8 cellular contexts compared by ENCODE assay signal in genomic region chr2:61018798-61019197, GRCh38. TPM values are rescaled to one million over a fixed set of nuclear protein-coding genes. Genes with fewer than 3 reads are reported as not detected.
DNase-seq lines count a peak whose midpoint lies in the region; ATAC-seq and TF ChIP-seq lines count a peak whose summit lies in the region.

No MANE protein-coding gene starts in this region.

- H3K36me3 ChIP-seq in naive thymus-derived CD4-positive, alpha-beta T cell (ENCODE audit: control insufficient read depth in 2 of 3, insufficient read depth in 3 of 3, low read length in 3 of 3), result peaks cover 0 to 16% (median 0%) of the 10 kb centered on the region in 3 experiments

- peaks cover 8% of the 10 kb centered on the region for H3K9me3 Mint-ChIP-seq in chondrocyte (ENCODE audit: low read depth)
- peaks cover 0 to 4% (median 0%) of the 10 kb centered on the region in 11 donors for H3K9me3 Mint-ChIP-seq in naive thymus-derived CD4-positive, alpha-beta T cell

- ATAC-seq in naive thymus-derived CD4-positive, alpha-beta T cell, result no peak
- ATAC-seq in GM18870 (IDR thresholded peaks at IDR 0.05; ENCODE audit: unreplicated experiment), result no peak

- peaks cover 12% of the 10 kb centered on the region for H3K36me3 Mint-ChIP-seq in chondrocyte (ENCODE audit: low read depth)
- peaks cover 4 to 29% (median 14%) of the 10 kb centered on the region in 5 donors for H3K36me3 Mint-ChIP-seq in naive thymus-derived CD4-positive, alpha-beta T cell

- H3K4me3 Mint-ChIP-seq in chondrocyte (ENCODE audit: unreplicated experiment), result peak overlapping the region; percentile 99
- H3K4me3 Mint-ChIP-seq in naive thymus-derived CD4-positive, alpha-beta T cell, result peak overlapping the region; percentile 93 to 100 (median 97)

- peaks cover 30% of the 10 kb centered on the region for H3K4me1 Mint-ChIP-seq in chondrocyte (ENCODE audit: low read depth)
- peaks cover 30 to 83% (median 56%) of the 10 kb centered on the region in 7 donors for H3K4me1 Mint-ChIP-seq in naive thymus-derived CD4-positive, alpha-beta T cell

- H3K4me3 ChIP-seq in Jurkat, Clone E6-1 (ENCODE audit: low read length), result peak overlapping the region; percentile 91
- H3K4me3 ChIP-seq in naive thymus-derived CD4-positive, alpha-beta T cell (ENCODE audit: low read length), result peak overlapping the region; percentile 100

- POLR2A ChIA-PET in naive thymus-derived CD4-positive, alpha-beta T cell (lab: Charles Lee), result no interaction called here

- H3K27ac Mint-ChIP-seq in chondrocyte (ENCODE audit: unreplicated experiment), result peak overlapping the region; percentile 99
- peak overlapping the region in 7 of 9 donors; percentile 91 to 99 (median 95) for H3K27ac Mint-ChIP-seq in naive thymus-derived CD4-positive, alpha-beta T cell

- no peaks in the 10 kb centered on the region for H3K27me3 ChIP-seq in naive thymus-derived CD4-positive, alpha-beta T cell (ENCODE audit: control insufficient read depth in 2 of 2, insufficient read depth in 2 of 2, low read length in 2 of 2)

- H3K27ac ChIP-seq in naive thymus-derived CD4-positive, alpha-beta T cell (ENCODE audit: low read depth, low read length), result peak overlapping the region; percentile 75

- peak; percentile 2 for DNase-seq in AG08395 (ENCODE audit: low spot score)
- no peak for DNase-seq in Jurkat, Clone E6-1 (ENCODE audit: low read depth, low spot score)
- DNase-seq in chondrocyte (ENCODE audit: low spot score), result no peak
- DNase-seq in naive thymus-derived CD4-positive, alpha-beta T cell, result no peak
- no peak for DNase-seq in ureter (ENCODE audit: low spot score)
- DNase-seq in germinal center (ENCODE audit: low spot score), result no peak
- DNase-seq in NOMO-1 treated with dmso at 0.1 percent for 144 hours (lab: John Stamatoyannopoulos, UW; ENCODE audit: unreplicated experiment), result no peak

- CTCF ChIA-PET in naive thymus-derived CD4-positive, alpha-beta T cell (lab: Charles Lee), result no interaction called here

- H3K27me3 Mint-ChIP-seq in chondrocyte (ENCODE audit: low read depth), result no peaks in the 10 kb centered on the region
- H3K27me3 Mint-ChIP-seq in naive thymus-derived CD4-positive, alpha-beta T cell, result no peaks in the 10 kb centered on the region

- intact Hi-C loops in naive thymus-derived CD4-positive, alpha-beta T cell (cut with micrococcal nuclease), result loop anchor here (5.0 kb wide), 2 partner anchors 1131 to 1179 kb away; partner anchors contain the start of gene B3GNT2 (in 1 of the 2)

- no peak for TF ChIP-seq CTCF in chondrocyte (IDR thresholded peaks at IDR 0.05)

- H3K9me3 ChIP-seq in naive thymus-derived CD4-positive, alpha-beta T cell (ENCODE audit: control insufficient read depth in 2 of 3, low read length in 3 of 3), result no peaks in the 10 kb centered on the region

- H3K4me1 ChIP-seq in naive thymus-derived CD4-positive, alpha-beta T cell (ENCODE audit: control insufficient read depth in 2 of 2, insufficient read depth in 2 of 2, low read length in 2 of 2), result peaks cover 14 to 20% of the 10 kb centered on the region in 2 donors

RNA-seq across cellular contexts. Expression of gene PUS10, which starts 0.7 kb away (rescaled TPM):
- polyA plus RNA-seq in Jurkat, Clone E6-1 (2012; ENCODE audit: insufficient read depth, insufficient read length), result 13.0 TPM
- total RNA-seq in chondrocyte (5.1 to 7.9 TPM (median 5.7 TPM) in 3 replicates), ureter (7.5 TPM)
- 1 to 10 TPM; 4.6 to 9.1 (median 5.4) TPM for total RNA-seq in naive thymus-derived CD4-positive, alpha-beta T cell
- 1 to 10 TPM; 3.2 to 3.4 TPM for polyA plus RNA-seq in naive thymus-derived CD4-positive, alpha-beta T cell

RNA-seq across cellular contexts. Expression of gene PEX13, which starts 1.3 kb away (rescaled TPM):
- polyA plus RNA-seq in Jurkat, Clone E6-1 (2012; ENCODE audit: insufficient read depth, insufficient read length), result 8.1 TPM
- total RNA-seq in chondrocyte, result 22.6 to 25.0 TPM (median 23.0 TPM) in 3 replicates
- 10 to 100 TPM in 4 of 5 experiments, 1 to 10 TPM in 1; 7.2 to 23.6 (median 17.8) TPM for total RNA-seq in naive thymus-derived CD4-positive, alpha-beta T cell
- 10 to 100 TPM; 15.0 to 15.8 TPM for polyA plus RNA-seq in naive thymus-derived CD4-positive, alpha-beta T cell
- total RNA-seq in ureter, result 28.2 TPM

RNA-seq across cellular contexts. Expression of gene SANBR, which starts 46.9 kb away (rescaled TPM):
- polyA plus RNA-seq in Jurkat, Clone E6-1 (2012; ENCODE audit: insufficient read depth, insufficient read length), result 6.3 TPM
- total RNA-seq in chondrocyte (11.8 to 16.9 TPM (median 12.1 TPM) in 3 replicates), ureter (13.3 TPM)
- total RNA-seq in naive thymus-derived CD4-positive, alpha-beta T cell, result 1 to 10 TPM; 2.0 to 5.9 (median 3.6) TPM
- under 1 TPM; 0.24 to 0.78 TPM for polyA plus RNA-seq in naive thymus-derived CD4-positive, alpha-beta T cell
